ENCODE assay signal across 1 cellular context in the genomic region with DNA sequence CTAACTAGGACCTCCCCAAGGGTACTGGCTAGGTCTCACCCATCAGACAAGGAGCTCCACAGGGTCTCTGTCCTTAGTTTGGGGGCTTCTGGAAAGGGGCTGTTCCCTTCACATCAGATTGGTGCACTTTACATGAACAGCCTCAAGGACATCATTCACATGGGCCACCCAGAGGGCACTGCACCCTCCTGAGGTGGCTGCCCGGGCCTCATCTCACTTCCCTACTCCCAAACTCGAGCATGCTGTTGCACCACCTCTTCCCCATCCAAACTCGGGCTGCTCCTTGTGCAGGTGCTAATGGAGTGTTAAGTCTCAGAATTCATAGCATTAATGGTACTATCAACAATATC.
TF ChIP-seq lines count a peak whose summit lies in the region.

No MANE protein-coding gene starts in this region.

TF ChIP-seq in GM12878, 131 proteins besides CTCF, POLR2A, EP300 and RAD21 (continued from another document and continues in another):
- TF ChIP-seq NKRF (conservative IDR thresholded peaks at IDR 0.05) = no peak
- TF ChIP-seq KAT2A (conservative IDR thresholded peaks at IDR 0.05; ENCODE audit: control insufficient read depth, low read depth, low read length) = no peak
- no peak for TF ChIP-seq ZBTB11 (CRISPR knock-in tag; IDR thresholded peaks at IDR 0.05)
- no peak for TF ChIP-seq MYC (IDR thresholded peaks at IDR 0.05; ENCODE audit: insufficient read depth, insufficient read length, insufficient replicate concordance, low read length, severe bottlenecking)
- TF ChIP-seq FOXM1 (IDR thresholded peaks at IDR 0.05; ENCODE audit: low read depth, low read length) = no peak
- TF ChIP-seq NR2F1 (conservative IDR thresholded peaks at IDR 0.05) = no peak
- TF ChIP-seq TCF3 (IDR thresholded peaks at IDR 0.05; ENCODE audit: borderline replicate concordance, insufficient read depth, low read depth, low read length) = no peak
- TF ChIP-seq NFYA (IDR thresholded peaks at IDR 0.05; ENCODE audit: borderline replicate concordance, low read depth, low read length) = no peak
- TF ChIP-seq, protein P1, sequence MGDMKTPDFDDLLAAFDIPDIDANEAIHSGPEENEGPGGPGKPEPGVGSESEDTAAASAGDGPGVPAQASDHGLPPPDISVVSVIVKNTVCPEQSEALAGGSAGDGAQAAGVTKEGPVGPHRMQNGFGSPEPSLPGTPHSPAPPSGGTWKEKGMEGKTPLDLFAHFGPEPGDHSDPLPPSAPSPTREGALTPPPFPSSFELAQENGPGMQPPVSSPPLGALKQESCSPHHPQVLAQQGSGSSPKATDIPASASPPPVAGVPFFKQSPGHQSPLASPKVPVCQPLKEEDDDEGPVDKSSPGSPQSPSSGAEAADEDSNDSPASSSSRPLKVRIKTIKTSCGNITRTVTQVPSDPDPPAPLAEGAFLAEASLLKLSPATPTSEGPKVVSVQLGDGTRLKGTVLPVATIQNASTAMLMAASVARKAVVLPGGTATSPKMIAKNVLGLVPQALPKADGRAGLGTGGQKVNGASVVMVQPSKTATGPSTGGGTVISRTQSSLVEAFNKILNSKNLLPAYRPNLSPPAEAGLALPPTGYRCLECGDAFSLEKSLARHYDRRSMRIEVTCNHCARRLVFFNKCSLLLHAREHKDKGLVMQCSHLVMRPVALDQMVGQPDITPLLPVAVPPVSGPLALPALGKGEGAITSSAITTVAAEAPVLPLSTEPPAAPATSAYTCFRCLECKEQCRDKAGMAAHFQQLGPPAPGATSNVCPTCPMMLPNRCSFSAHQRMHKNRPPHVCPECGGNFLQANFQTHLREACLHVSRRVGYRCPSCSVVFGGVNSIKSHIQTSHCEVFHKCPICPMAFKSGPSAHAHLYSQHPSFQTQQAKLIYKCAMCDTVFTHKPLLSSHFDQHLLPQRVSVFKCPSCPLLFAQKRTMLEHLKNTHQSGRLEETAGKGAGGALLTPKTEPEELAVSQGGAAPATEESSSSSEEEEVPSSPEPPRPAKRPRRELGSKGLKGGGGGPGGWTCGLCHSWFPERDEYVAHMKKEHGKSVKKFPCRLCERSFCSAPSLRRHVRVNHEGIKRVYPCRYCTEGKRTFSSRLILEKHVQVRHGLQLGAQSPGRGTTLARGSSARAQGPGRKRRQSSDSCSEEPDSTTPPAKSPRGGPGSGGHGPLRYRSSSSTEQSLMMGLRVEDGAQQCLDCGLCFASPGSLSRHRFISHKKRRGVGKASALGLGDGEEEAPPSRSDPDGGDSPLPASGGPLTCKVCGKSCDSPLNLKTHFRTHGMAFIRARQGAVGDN (IDR thresholded peaks at IDR 0.05) = peak; percentile 85
- no peak for TF ChIP-seq RELA (IDR thresholded peaks at IDR 0.05; ENCODE audit: borderline replicate concordance, partially characterized antibody)
- no peak for TF ChIP-seq SRF (IDR thresholded peaks at IDR 0.05; ENCODE audit: low read depth in 2 of 2, low read length in 2 of 2)
- TF ChIP-seq, protein P2, sequence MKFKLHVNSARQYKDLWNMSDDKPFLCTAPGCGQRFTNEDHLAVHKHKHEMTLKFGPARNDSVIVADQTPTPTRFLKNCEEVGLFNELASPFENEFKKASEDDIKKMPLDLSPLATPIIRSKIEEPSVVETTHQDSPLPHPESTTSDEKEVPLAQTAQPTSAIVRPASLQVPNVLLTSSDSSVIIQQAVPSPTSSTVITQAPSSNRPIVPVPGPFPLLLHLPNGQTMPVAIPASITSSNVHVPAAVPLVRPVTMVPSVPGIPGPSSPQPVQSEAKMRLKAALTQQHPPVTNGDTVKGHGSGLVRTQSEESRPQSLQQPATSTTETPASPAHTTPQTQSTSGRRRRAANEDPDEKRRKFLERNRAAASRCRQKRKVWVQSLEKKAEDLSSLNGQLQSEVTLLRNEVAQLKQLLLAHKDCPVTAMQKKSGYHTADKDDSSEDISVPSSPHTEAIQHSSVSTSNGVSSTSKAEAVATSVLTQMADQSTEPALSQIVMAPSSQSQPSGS (IDR thresholded peaks at IDR 0.05; ENCODE audit: low read length) = no peak
- TF ChIP-seq SUPT20H (IDR thresholded peaks at IDR 0.05; ENCODE audit: borderline replicate concordance, control insufficient read depth, low read depth, low read length) = no peak
- no peak for TF ChIP-seq SIX5 (IDR thresholded peaks at IDR 0.05; ENCODE audit: low read depth, low read length, severe bottlenecking)
- 0 out of 2 replicates have a peak, but pooled peaks have one; percentile 15 for TF ChIP-seq MTA2 (IDR thresholded peaks at IDR 0.05; ENCODE audit: low read depth)
- no peak for TF ChIP-seq RBBP5 (conservative IDR thresholded peaks at IDR 0.05)
- TF ChIP-seq ZNF274 (IDR thresholded peaks at IDR 0.05; ENCODE audit: insufficient read depth, insufficient read length) = no peak
- TF ChIP-seq NFXL1 (IDR thresholded peaks at IDR 0.05; ENCODE audit: borderline replicate concordance) = no peak
- TF ChIP-seq, protein P3, sequence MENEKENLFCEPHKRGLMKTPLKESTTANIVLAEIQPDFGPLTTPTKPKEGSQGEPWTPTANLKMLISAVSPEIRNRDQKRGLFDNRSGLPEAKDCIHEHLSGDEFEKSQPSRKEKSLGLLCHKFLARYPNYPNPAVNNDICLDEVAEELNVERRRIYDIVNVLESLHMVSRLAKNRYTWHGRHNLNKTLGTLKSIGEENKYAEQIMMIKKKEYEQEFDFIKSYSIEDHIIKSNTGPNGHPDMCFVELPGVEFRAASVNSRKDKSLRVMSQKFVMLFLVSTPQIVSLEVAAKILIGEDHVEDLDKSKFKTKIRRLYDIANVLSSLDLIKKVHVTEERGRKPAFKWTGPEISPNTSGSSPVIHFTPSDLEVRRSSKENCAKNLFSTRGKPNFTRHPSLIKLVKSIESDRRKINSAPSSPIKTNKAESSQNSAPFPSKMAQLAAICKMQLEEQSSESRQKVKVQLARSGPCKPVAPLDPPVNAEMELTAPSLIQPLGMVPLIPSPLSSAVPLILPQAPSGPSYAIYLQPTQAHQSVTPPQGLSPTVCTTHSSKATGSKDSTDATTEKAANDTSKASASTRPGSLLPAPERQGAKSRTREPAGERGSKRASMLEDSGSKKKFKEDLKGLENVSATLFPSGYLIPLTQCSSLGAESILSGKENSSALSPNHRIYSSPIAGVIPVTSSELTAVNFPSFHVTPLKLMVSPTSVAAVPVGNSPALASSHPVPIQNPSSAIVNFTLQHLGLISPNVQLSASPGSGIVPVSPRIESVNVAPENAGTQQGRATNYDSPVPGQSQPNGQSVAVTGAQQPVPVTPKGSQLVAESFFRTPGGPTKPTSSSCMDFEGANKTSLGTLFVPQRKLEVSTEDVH (IDR thresholded peaks at IDR 0.05; ENCODE audit: low read depth, partially characterized antibody) = no peak
- TF ChIP-seq HCFC1 (IDR thresholded peaks at IDR 0.05; ENCODE audit: low read length) = no peak
- no peak for TF ChIP-seq SMAD1 (IDR thresholded peaks at IDR 0.05; ENCODE audit: low read depth, partially characterized antibody)
- TF ChIP-seq SMC3 (IDR thresholded peaks at IDR 0.05; ENCODE audit: borderline replicate concordance, low read length) = peak; percentile 2; the same call in 1 of the 2 replicates
- TF ChIP-seq, protein P4, sequence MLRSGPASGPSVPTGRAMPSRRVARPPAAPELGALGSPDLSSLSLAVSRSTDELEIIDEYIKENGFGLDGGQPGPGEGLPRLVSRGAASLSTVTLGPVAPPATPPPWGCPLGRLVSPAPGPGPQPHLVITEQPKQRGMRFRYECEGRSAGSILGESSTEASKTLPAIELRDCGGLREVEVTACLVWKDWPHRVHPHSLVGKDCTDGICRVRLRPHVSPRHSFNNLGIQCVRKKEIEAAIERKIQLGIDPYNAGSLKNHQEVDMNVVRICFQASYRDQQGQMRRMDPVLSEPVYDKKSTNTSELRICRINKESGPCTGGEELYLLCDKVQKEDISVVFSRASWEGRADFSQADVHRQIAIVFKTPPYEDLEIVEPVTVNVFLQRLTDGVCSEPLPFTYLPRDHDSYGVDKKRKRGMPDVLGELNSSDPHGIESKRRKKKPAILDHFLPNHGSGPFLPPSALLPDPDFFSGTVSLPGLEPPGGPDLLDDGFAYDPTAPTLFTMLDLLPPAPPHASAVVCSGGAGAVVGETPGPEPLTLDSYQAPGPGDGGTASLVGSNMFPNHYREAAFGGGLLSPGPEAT (IDR thresholded peaks at IDR 0.05; ENCODE audit: low read depth) = peak; percentile 54; the same call in 1 of the 2 replicates
- 0 out of 2 replicates have a peak, but pooled peaks have one; percentile 18 for TF ChIP-seq CHD1 (IDR thresholded peaks at IDR 0.05; ENCODE audit: low read depth, low read length)
- no peak for TF ChIP-seq SREBF1 (IDR thresholded peaks at IDR 0.05; ENCODE audit: low read length)
- TF ChIP-seq, protein P5, sequence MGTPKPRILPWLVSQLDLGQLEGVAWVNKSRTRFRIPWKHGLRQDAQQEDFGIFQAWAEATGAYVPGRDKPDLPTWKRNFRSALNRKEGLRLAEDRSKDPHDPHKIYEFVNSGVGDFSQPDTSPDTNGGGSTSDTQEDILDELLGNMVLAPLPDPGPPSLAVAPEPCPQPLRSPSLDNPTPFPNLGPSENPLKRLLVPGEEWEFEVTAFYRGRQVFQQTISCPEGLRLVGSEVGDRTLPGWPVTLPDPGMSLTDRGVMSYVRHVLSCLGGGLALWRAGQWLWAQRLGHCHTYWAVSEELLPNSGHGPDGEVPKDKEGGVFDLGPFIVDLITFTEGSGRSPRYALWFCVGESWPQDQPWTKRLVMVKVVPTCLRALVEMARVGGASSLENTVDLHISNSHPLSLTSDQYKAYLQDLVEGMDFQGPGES (IDR thresholded peaks at IDR 0.05) = no peak
- TF ChIP-seq ASH2L (IDR thresholded peaks at IDR 0.05; ENCODE audit: borderline replicate concordance, low read depth) = no peak
- TF ChIP-seq JUND (IDR thresholded peaks at IDR 0.05; ENCODE audit: low read depth, low read length) = no peak
- TF ChIP-seq TAF1 (IDR thresholded peaks at IDR 0.05; ENCODE audit: borderline replicate concordance, low read depth, low read length) = no peak
- TF ChIP-seq ETV6 (conservative IDR thresholded peaks at IDR 0.05 in 1 of 2, IDR thresholded peaks at IDR 0.05 in 1 of 2; ENCODE audit: borderline replicate concordance in 1 of 2, low read depth in 1 of 2) = no peak
- no peak for TF ChIP-seq SKIL (IDR thresholded peaks at IDR 0.05; ENCODE audit: low read depth, poor library complexity, severe bottlenecking)
- TF ChIP-seq ZNF622 (IDR thresholded peaks at IDR 0.05) = no peak
- peak; percentile 53; the same call in 1 of the 2 replicates for TF ChIP-seq SPI1 (IDR thresholded peaks at IDR 0.05; ENCODE audit: borderline replicate concordance, insufficient read depth, low read depth, low read length)
- no peak for TF ChIP-seq YBX1 (IDR thresholded peaks at IDR 0.05)
- TF ChIP-seq, protein P6, sequence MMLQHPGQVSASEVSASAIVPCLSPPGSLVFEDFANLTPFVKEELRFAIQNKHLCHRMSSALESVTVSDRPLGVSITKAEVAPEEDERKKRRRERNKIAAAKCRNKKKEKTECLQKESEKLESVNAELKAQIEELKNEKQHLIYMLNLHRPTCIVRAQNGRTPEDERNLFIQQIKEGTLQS (IDR thresholded peaks at IDR 0.05; ENCODE audit: borderline replicate concordance, extremely low read depth, low read depth, low read length) = no peak
